23 cellular contexts compared by ENCODE assay signal in genomic region chr10:69401416-69401815, GRCh38. TPM values are rescaled to one million over a fixed set of nuclear protein-coding genes. Genes with fewer than 3 reads are reported as not detected.
DNase-seq lines count a peak whose midpoint lies in the region; ATAC-seq and TF ChIP-seq lines count a peak whose summit lies in the region.
"Had no signal": no experiment of that assay in that cellular context is flagged by ENCODE, and none has a peak within 500 bp of the region (broad histone marks: within the 10 kb centered on the region; RNA-seq: fewer than 3 reads in every experiment).

No MANE protein-coding gene starts in this region.

- no peaks in the 10 kb centered on the region for H3K79me2 ChIP-seq in HCT116 (ENCODE audit: insufficient read depth, low read length)

- H2AFZ ChIP-seq in HCT116 (ENCODE audit: low read depth, low read length, poor library complexity, severe bottlenecking) (no peak overlapping the region), neuronal stem cell (ENCODE audit: low read length) (no peak overlapping the region)

- H3K4ac ChIP-seq in neuronal stem cell (ENCODE audit: low read length): no peak overlapping the region

- H3K18ac ChIP-seq in neuronal stem cell (ENCODE audit: low read length): no peak overlapping the region

- BruUV-seq in A673 (replicated peaks; lab: Mats Ljungman, UMichigan) (TSS peak; percentile 95), HCT116 (replicated peaks; lab: Mats Ljungman, UMichigan) (TSS peak; percentile 71)

- no peak for TF ChIP-seq RAD21 in HCT116 (IDR thresholded peaks at IDR 0.05; ENCODE audit: low read depth)

- H2BK12ac ChIP-seq in neuronal stem cell (ENCODE audit: low read length): peak overlapping the region; percentile 63

- no peak overlapping the region for H4K8ac ChIP-seq in neuronal stem cell (ENCODE audit: low read depth, low read length)

- ATAC-seq in HCT116 (no peak), heart right ventricle (no peak)
- ATAC-seq: A549 had no signal

- no peak overlapping the region for H4K91ac ChIP-seq in neuronal stem cell (ENCODE audit: low read depth, low read length, poor library complexity)

- POLR2A ChIA-PET in A673 (lab: Charles Lee; ENCODE audit: low non-redundant PET) (no interaction called here), HCT116 (lab: Charles Lee) (no interaction called here)

- RAD21 ChIA-PET in HCT116 (lab: Charles Lee; ENCODE audit: low non-redundant PET in 1 of 2, low total read pairs in 2 of 2, uncharacterized antibody in 2 of 2, unreplicated experiment in 2 of 2): no interaction called here

- no peak overlapping the region for H2AK5ac ChIP-seq in neuronal stem cell (ENCODE audit: low read depth, low read length)

- no peak for DNase-seq in A673 (ENCODE audit: low spot score)
- no peak for DNase-seq in HCT116 (ENCODE audit: low read depth, low spot score)
- DNase-seq in activated naive CD8-positive, alpha-beta T cell treated with anti-CD3 and anti-CD28 coated beads for 36 hours: no peak
- DNase-seq in neuronal stem cell (ENCODE audit: low spot score): no peak
- DNase-seq in BE2C: no peak
- no peak for DNase-seq in lower leg skin (ENCODE audit: low spot score in 2 of 2)
- DNase-seq in heart right ventricle: no peak
- DNase-seq: CD4-positive, CD25-positive, alpha-beta regulatory T cell; DMS 273 treated with DMSO at 0.1 percent for 48 hours; GOT3; HCEC 1CT; NCI-H1105; NCI-H146; NCI-H2029; NCI-H226; NCI-H524; NCI-H82; SHP77 treated with DMSO at 0.1 percent for 48 hours had no signal

- peaks cover under 1% of the 10 kb centered on the region for H3K4me1 Mint-ChIP-seq in activated naive CD8-positive, alpha-beta T cell treated with anti-CD3 and anti-CD28 coated beads for 36 hours

- TF ChIP-seq POLR2A in HCT116 (IDR thresholded peaks at IDR 0.05; ENCODE audit: borderline replicate concordance, extremely low read depth, insufficient read depth, insufficient read length) (no peak), lower leg skin (IDR thresholded peaks at IDR 0.05) (no peak)

- no peak overlapping the region for H2BK120ac ChIP-seq in neuronal stem cell (ENCODE audit: low read depth, low read length)

- H3K27ac ChIP-seq in A673 (ENCODE audit: low read depth, low read length, poor library complexity, severe bottlenecking): no peak overlapping the region
- no peak overlapping the region for H3K27ac ChIP-seq in HCT116 (ENCODE audit: low read depth, low read length)
- no peak overlapping the region for H3K27ac ChIP-seq in neuronal stem cell (replicated peaks; ENCODE audit: low read length)
- H3K27ac ChIP-seq in heart right ventricle: no peak overlapping the region
- H3K27ac ChIP-seq: A549, KMS-11, SK-N-MC had no signal

- peaks cover 22% of the 10 kb centered on the region for H3K4me1 ChIP-seq in A673 (ENCODE audit: insufficient read depth, low read length, poor library complexity, severe bottlenecking)
- no peaks in the 10 kb centered on the region for H3K4me1 ChIP-seq in HCT116 (ENCODE audit: control insufficient read depth in 1 of 2, insufficient read depth in 2 of 2, low read length in 2 of 2)
- H3K4me1 ChIP-seq in neuronal stem cell (ENCODE audit: control insufficient read depth in 2 of 2, insufficient read depth in 1 of 2, low read depth in 1 of 2, low read length in 2 of 2): peaks cover 4% of the 10 kb centered on the region in 2 donors
- peaks cover 3% of the 10 kb centered on the region for H3K4me1 ChIP-seq in BE2C
- peaks cover 6 to 61% (median 36%) of the 10 kb centered on the region in 9 donors for H3K4me1 ChIP-seq in heart right ventricle
- H3K4me1 ChIP-seq: A549 had no signal

- no peaks in the 10 kb centered on the region; the same call in 1 of the 2 replicates for H4K20me1 ChIP-seq in HCT116 (ENCODE audit: insufficient read depth)

- H2BK15ac ChIP-seq in neuronal stem cell (ENCODE audit: low read length): no peak overlapping the region

- peaks cover 13% of the 10 kb centered on the region for H3K36me3 ChIP-seq in A673 (ENCODE audit: insufficient read depth, low read length, poor library complexity, severe bottlenecking)
- no peaks in the 10 kb centered on the region; a peak in 1 of 4 replicates for H3K36me3 ChIP-seq in HCT116 (ENCODE audit: control insufficient read depth in 1 of 2, insufficient read depth in 2 of 2, low read length in 2 of 2)
- H3K36me3 ChIP-seq in neuronal stem cell (replicated peaks in 1 of 2; ENCODE audit: control insufficient read depth in 2 of 2, insufficient read depth in 2 of 2, low read length in 2 of 2): peaks cover 2 to 17% of the 10 kb centered on the region in 2 donors
- peaks cover 41% of the 10 kb centered on the region for H3K36me3 ChIP-seq in BE2C
- peaks cover 0 to 92% (median 20%) of the 10 kb centered on the region in 9 donors for H3K36me3 ChIP-seq in heart right ventricle

- no peak overlapping the region for H3K9ac ChIP-seq in HCT116 (ENCODE audit: low read length)
- H3K9ac ChIP-seq in neuronal stem cell (ENCODE audit: low read depth, low read length, poor library complexity): no peak overlapping the region
- H3K9ac ChIP-seq: KMS-11 had no signal

- no peaks in the 10 kb centered on the region for H3K9me2 ChIP-seq in HCT116 (ENCODE audit: insufficient read depth)

- no peak overlapping the region for H2BK5ac ChIP-seq in neuronal stem cell (ENCODE audit: low read length)

- CTCF ChIA-PET in A673 (lab: Charles Lee): no interaction called here
- CTCF ChIA-PET in HCT116 (lab: Charles Lee): no interaction called here

- no peak overlapping the region for H3K14ac ChIP-seq in neuronal stem cell (ENCODE audit: low read length)

- H3K23ac ChIP-seq in neuronal stem cell (ENCODE audit: low read depth, low read length, poor library complexity): no peak overlapping the region

- H3K9me3 Mint-ChIP-seq in activated naive CD8-positive, alpha-beta T cell treated with anti-CD3 and anti-CD28 coated beads for 36 hours: no peaks in the 10 kb centered on the region
- H3K9me3 Mint-ChIP-seq: CD4-positive, CD25-positive, alpha-beta regulatory T cell had no signal

- no CpG with 5 or more reads among the region's 11 CpGs for WGBS in neuronal stem cell (ENCODE audit: extremely low coverage in 2 of 2, insufficient read length in 2 of 2, insufficient replicate concordance in 1 of 2), 2 donors
- 75 to 82% methylated on average over 11 of the region's 11 CpGs for WGBS in lower leg skin, 2 donors
- 88% methylated on average over 11 of the region's 11 CpGs for WGBS in heart right ventricle, 2 donors

- H3K79me1 ChIP-seq in neuronal stem cell (ENCODE audit: low read depth, low read length): peaks cover 2% of the 10 kb centered on the region

- H3K4me2 ChIP-seq in HCT116 (ENCODE audit: low read length) (no peak overlapping the region), neuronal stem cell (ENCODE audit: insufficient read depth, low read length, poor library complexity, severe bottlenecking) (no peak overlapping the region)
- H3K4me2 ChIP-seq: A549, KMS-11 had no signal

- TF ChIP-seq CTCF in A673 (conservative IDR thresholded peaks at IDR 0.05; ENCODE audit: low read depth, low read length): no peak
- no peak for TF ChIP-seq CTCF in HCT116 (IDR thresholded peaks at IDR 0.05 in 2 of 3, conservative IDR thresholded peaks at IDR 0.05 in 1 of 3; ENCODE audit: borderline replicate concordance in 1 of 3, insufficient read depth in 1 of 3, low read depth in 2 of 3, low read length in 2 of 3)
- TF ChIP-seq CTCF in BE2C (IDR thresholded peaks at IDR 0.05; ENCODE audit: low read depth, low read length): no peak
- no peak for TF ChIP-seq CTCF in lower leg skin (IDR thresholded peaks at IDR 0.05)
- no peak for TF ChIP-seq CTCF in heart right ventricle (IDR thresholded peaks at IDR 0.05)

- H3K4me3 ChIP-seq in A673 (ENCODE audit: low read depth, low read length, poor library complexity, severe bottlenecking) (no peak overlapping the region), HCT116 (replicated peaks in 1 of 2; ENCODE audit: low read depth in 1 of 2, low read length in 2 of 2) (no peak overlapping the region), neuronal stem cell (ENCODE audit: low read length in 2 of 2) (no peak overlapping the region), BE2C (ENCODE audit: low read depth, low read length) (no peak overlapping the region), lower leg skin (ENCODE audit: low read depth, poor library complexity, severe bottlenecking) (no peak overlapping the region), heart right ventricle (no peak overlapping the region)
- H3K4me3 ChIP-seq: A549, SK-N-MC had no signal

- H3K9me3 ChIP-seq in A673 (ENCODE audit: low read depth, low read length, poor library complexity, severe bottlenecking) (no peaks in the 10 kb centered on the region), HCT116 (ENCODE audit: control insufficient read depth in 1 of 2, insufficient read depth in 1 of 2, low read depth in 1 of 2, low read length in 2 of 2) (no peaks in the 10 kb centered on the region), neuronal stem cell (replicated peaks in 1 of 2; ENCODE audit: control insufficient read depth in 2 of 2, insufficient read depth in 1 of 2, low read depth in 1 of 2, low read length in 2 of 2) (no peaks in the 10 kb centered on the region), BE2C (no peaks in the 10 kb centered on the region), heart right ventricle (no peaks in the 10 kb centered on the region)
- H3K9me3 ChIP-seq: A549 had no signal

- no peak overlapping the region for H3K4me3 Mint-ChIP-seq in activated naive CD8-positive, alpha-beta T cell treated with anti-CD3 and anti-CD28 coated beads for 36 hours
- H3K4me3 Mint-ChIP-seq: CD4-positive, CD25-positive, alpha-beta regulatory T cell had no signal

- peaks cover 29% of the 10 kb centered on the region for H3K36me3 Mint-ChIP-seq in activated naive CD8-positive, alpha-beta T cell treated with anti-CD3 and anti-CD28 coated beads for 36 hours

- intact Hi-C loops in A673 (cut with micrococcal nuclease; ENCODE audit: unreplicated experiment): no loop called here
- intact Hi-C loops in HCT116 (cut with micrococcal nuclease): no loop called here
- intact Hi-C loops in lower leg skin (cut with DNase I; ENCODE audit: low total_unique reads): loop anchor here (10.0 kb wide), 1 partner anchor 233 kb away; the partner anchor contains the start of gene FAM241B
- intact Hi-C loops in heart right ventricle (cut with DNase I): loop anchor here in 1 of 10 donors (10.0 kb wide), 1 partner anchor 233 kb away; the partner anchor contains the start of gene FAM241B

- no peaks in the 10 kb centered on the region for H3K27me3 Mint-ChIP-seq in activated naive CD8-positive, alpha-beta T cell treated with anti-CD3 and anti-CD28 coated beads for 36 hours
- H3K27me3 Mint-ChIP-seq: CD4-positive, CD25-positive, alpha-beta regulatory T cell had no signal

- H3K27me3 ChIP-seq in A673 (replicated peaks; ENCODE audit: insufficient read depth, low read depth, low read length, poor library complexity) (no peaks in the 10 kb centered on the region), HCT116 (ENCODE audit: insufficient read depth, low read length) (no peaks in the 10 kb centered on the region), neuronal stem cell (ENCODE audit: control insufficient read depth in 3 of 3, insufficient read depth in 3 of 3, low read depth in 1 of 3, low read length in 3 of 3) (no peaks in the 10 kb centered on the region), BE2C (no peaks in the 10 kb centered on the region), heart right ventricle (no peaks in the 10 kb centered on the region)

- H3K27ac Mint-ChIP-seq in activated naive CD8-positive, alpha-beta T cell treated with anti-CD3 and anti-CD28 coated beads for 36 hours: peak overlapping the region; percentile 4

RNA-seq across cellular contexts. Expression of gene TACR2, which starts 15.3 kb away (rescaled TPM):
- total RNA-seq in A673 (2021) (0.17 and 0.21 TPM in 2 replicates), HCT116 (2021; ENCODE audit: unreplicated experiment) (not detected), lower leg skin (1 to 10 TPM in 2 of 4 donors, under 1 TPM in 1, not detected in 1; 0.29 to 1.8 (median 1.7) TPM), heart right ventricle (under 1 TPM in 8 of 10 donors, not detected in 2; 0.15 to 0.93 (median 0.25) TPM)
- 0.09 and 0.14 TPM in 2 replicates for polyA plus RNA-seq in HCT116 (2012)
- not detected for total RNA-seq in activated naive CD8-positive, alpha-beta T cell treated with anti-CD3 and anti-CD28 coated beads for 36 hours
- not detected for polyA plus RNA-seq in neuronal stem cell (2013, experiment 1 of 2)
- not detected for polyA plus RNA-seq in neuronal stem cell (2013, experiment 2 of 2)
- 0.56 TPM for polyA plus RNA-seq in BE2C (2012; ENCODE audit: insufficient read depth, insufficient read length, low read depth)
- under 1 TPM in 1 of 2 donors, not detected in 1; 0.13 TPM for polyA plus RNA-seq in heart right ventricle
- total RNA-seq: CD4-positive, CD25-positive, alpha-beta regulatory T cell; G401; HT1080 had no signal

RNA-seq across cellular contexts. Expression of gene TSPAN15, which starts 49.8 kb away (rescaled TPM):
- total RNA-seq in A673 (2021): 2.1 and 2.5 TPM in 2 replicates
- total RNA-seq in HCT116 (2021; ENCODE audit: unreplicated experiment): 16.0 TPM
- 30.7 and 42.6 TPM in 2 replicates for polyA plus RNA-seq in HCT116 (2012)
- under 1 TPM; 0.60 to 0.66 TPM for total RNA-seq in activated naive CD8-positive, alpha-beta T cell treated with anti-CD3 and anti-CD28 coated beads for 36 hours
- 10.5 TPM for polyA plus RNA-seq in neuronal stem cell (2013, experiment 1 of 2)
- polyA plus RNA-seq in neuronal stem cell (2013, experiment 2 of 2): 10.6 TPM
- polyA plus RNA-seq in BE2C (2012; ENCODE audit: insufficient read depth, insufficient read length, low read depth): 69.9 TPM
- 10 to 100 TPM in 3 of 4 donors, 1 to 10 TPM in 1; 5.9 to 47.7 (median 13.0) TPM for total RNA-seq in lower leg skin
- total RNA-seq in heart right ventricle: 10 to 100 TPM in 5 of 10 donors, 1 to 10 TPM in 5; 5.0 to 16.5 (median 9.4) TPM
- 10 to 100 TPM; 15.4 to 18.2 TPM for polyA plus RNA-seq in heart right ventricle
